21 cellular contexts compared by ENCODE assay signal in genomic region chr2:134435936-134436335, GRCh38.
DNase-seq lines count a peak whose midpoint lies in the region; ATAC-seq and TF ChIP-seq lines count a peak whose summit lies in the region.
"Had no signal": no experiment of that assay in that cellular context is flagged by ENCODE, and none has a peak within 500 bp of the region (broad histone marks: within the 10 kb centered on the region; RNA-seq: fewer than 3 reads in every experiment).

No MANE protein-coding gene starts in this region.

- H3K9me3 ChIP-seq in heart left ventricle = no peaks in the 10 kb centered on the region
- H3K9me3 ChIP-seq in body of pancreas = no peaks in the 10 kb centered on the region
- H3K9me3 ChIP-seq: BLaER1, SJSA1 had no signal

- H3K4me1 ChIP-seq in heart left ventricle (peaks cover 0 to 1% (median 0%) of the 10 kb centered on the region in 12 donors), body of pancreas (peaks cover 90% of the 10 kb centered on the region)
- H3K4me1 ChIP-seq: BLaER1 had no signal

- DNase-seq in cardiac septum (ENCODE audit: low spot score) (peak; percentile 15), heart left ventricle (no peak), body of pancreas (no peak), mesenteric fat pad (ENCODE audit: low spot score) (peak; percentile 8), NCI-H2107 (lab: John Stamatoyannopoulos, UW) (no peak)
- DNase-seq: CD4-positive, CD25-positive, alpha-beta regulatory T cell; H9; NCI-H1048; NCI-H1417; NCI-H1694; NCI-H2029 treated with DMSO at 0.1 percent for 48 hours; NCI-H2227 treated with DMSO at 0.1 percent for 48 hours; NCI-H526 treated with DMSO at 0.1 percent for 48 hours; PC-9; Right ventricle myocardium superior; RPMI8226 had no signal

- H3K36me3 ChIP-seq in heart left ventricle (peaks cover 0 to 82% (median 65%) of the 10 kb centered on the region in 9 donors), body of pancreas (replicated peaks in 1 of 2; ENCODE audit: insufficient read depth in 1 of 2, low read depth in 2 of 2) (no peaks in the 10 kb centered on the region)
- H3K36me3 ChIP-seq: SJSA1 had no signal

- ATAC-seq in heart left ventricle = no peak
- no peak for ATAC-seq in body of pancreas
- ATAC-seq in HG02678 (IDR thresholded peaks at IDR 0.05; ENCODE audit: unreplicated experiment) = no peak
- no peak for ATAC-seq in HG02571 (IDR thresholded peaks at IDR 0.05; ENCODE audit: unreplicated experiment)
- ATAC-seq: GM23338 had no signal

- intact Hi-C loops in cardiac septum (cut with DNase I) = no loop called here
- intact Hi-C loops in heart left ventricle (cut with DNase I) = no loop called here
- intact Hi-C loops in body of pancreas (cut with DNase I) = no loop called here

- TF ChIP-seq CTCF in heart left ventricle (IDR thresholded peaks at IDR 0.05) (no peak), body of pancreas (IDR thresholded peaks at IDR 0.05) (no peak)

- H3K27me3 ChIP-seq in heart left ventricle = no peaks in the 10 kb centered on the region
- H3K27me3 ChIP-seq in body of pancreas = no peaks in the 10 kb centered on the region
- H3K27me3 ChIP-seq: BLaER1, SJSA1 had no signal

- no peak overlapping the region for H3K27ac ChIP-seq in heart left ventricle
- H3K27ac ChIP-seq in body of pancreas = peak overlapping the region in 3 of 4 donors; percentile 9 to 92 (median 91)
- H3K27ac ChIP-seq: BLaER1, PC-9, SJSA1 had no signal

- TF ChIP-seq POLR2A in heart left ventricle (IDR thresholded peaks at IDR 0.05) = no peak
- TF ChIP-seq POLR2A in body of pancreas (IDR thresholded peaks at IDR 0.05) = no peak

- H3K4me3 ChIP-seq in heart left ventricle (no peak overlapping the region), body of pancreas (no peak overlapping the region)
- H3K4me3 ChIP-seq: BLaER1, GM23338, PC-9, SJSA1 had no signal

Comparison
In these comparisons a context has a peak if more than half of its experiments do, and no peak if none do; other contexts are left out.
1. DNase-seq: peak in cardiac septum (single experiment) and mesenteric fat pad (single experiment); none in heart left ventricle (0 of 5), body of pancreas (0 of 4) and NCI-H2107 (single experiment).
2. H3K27ac ChIP-seq: peak in body of pancreas (3 of 4); none in heart left ventricle (0 of 12).